22 cellular contexts compared by ENCODE assay signal in the genomic region with DNA sequence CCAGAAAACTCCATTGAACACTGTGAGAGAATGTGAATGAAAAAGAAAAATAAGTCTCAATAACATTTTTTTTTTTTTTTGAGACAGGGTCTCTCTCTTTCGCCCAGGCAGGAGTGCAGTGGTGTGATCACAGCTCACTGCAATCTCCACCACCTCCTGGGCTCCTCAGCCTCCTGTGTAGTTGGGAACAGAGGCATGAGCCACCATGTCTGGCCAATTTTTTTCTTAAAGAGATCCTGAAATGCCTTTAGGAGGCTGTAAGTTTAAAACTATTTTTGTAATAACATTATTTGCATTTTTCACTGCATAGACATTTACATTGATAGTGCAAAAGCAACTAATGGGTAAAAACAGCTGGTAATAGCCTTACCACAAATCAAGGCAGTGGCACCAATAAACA. TPM values are rescaled to one million over a fixed set of nuclear protein-coding genes. Genes with fewer than 3 reads are reported as not detected.
DNase-seq lines count a peak whose midpoint lies in the region; ATAC-seq and TF ChIP-seq lines count a peak whose summit lies in the region.
"Had no signal": no experiment of that assay in that cellular context is flagged by ENCODE, and none has a peak within 500 bp of the region (broad histone marks: within the 10 kb centered on the region; RNA-seq: fewer than 3 reads in every experiment).

No MANE protein-coding gene starts in this region.

- H3K27me3 Mint-ChIP-seq in chondrocyte (ENCODE audit: low read depth) = no peaks in the 10 kb centered on the region
- H3K27me3 Mint-ChIP-seq in immature natural killer cell (ENCODE audit: low read depth in 3 of 3) = no peaks in the 10 kb centered on the region
- H3K27me3 Mint-ChIP-seq: CD4-positive, alpha-beta memory T cell; CD4-positive, CD25-positive, alpha-beta regulatory T cell; CD8-positive, alpha-beta memory T cell had no signal

- H3K27ac Mint-ChIP-seq in chondrocyte (ENCODE audit: unreplicated experiment) = peak overlapping the region; percentile 61
- H3K27ac Mint-ChIP-seq in immature natural killer cell = no peak overlapping the region
- H3K27ac Mint-ChIP-seq: CD14-positive monocyte; CD4-positive, alpha-beta memory T cell; CD4-positive, CD25-positive, alpha-beta regulatory T cell; CD8-positive, alpha-beta memory T cell had no signal

- peak overlapping the region; percentile 83; the same call in 1 of the 2 replicates for H2BK20ac ChIP-seq in IMR-90 (ENCODE audit: low read depth, low read length)

- 0 out of 2 replicates have a peak overlapping the region, but pooled peaks have one; percentile 35 for H3K56ac ChIP-seq in IMR-90 (ENCODE audit: extremely low read depth, insufficient read depth, low read length)

- TF ChIP-seq RAD21 in IMR-90 (IDR thresholded peaks at IDR 0.05; ENCODE audit: low read length) = 0 out of 2 replicates have a peak, but pooled peaks have one; percentile 4

- H3K36me3 Mint-ChIP-seq in chondrocyte (ENCODE audit: low read depth) = peaks cover 6% of the 10 kb centered on the region
- H3K36me3 Mint-ChIP-seq in immature natural killer cell = peaks cover 5 to 28% (median 11%) of the 10 kb centered on the region in 3 donors

- peak overlapping the region; percentile 6; the same call in 1 of the 2 replicates for H2AK5ac ChIP-seq in IMR-90 (ENCODE audit: low read depth, low read length)

- peaks cover 2% of the 10 kb centered on the region; the same call in 1 of the 2 replicates for H3K36me3 ChIP-seq in IMR-90 (ENCODE audit: control insufficient read depth, insufficient read depth, low read length)

- peaks cover 5 to 22% of the 10 kb centered on the region in 2 experiments; a peak in 3 of 4 replicates for H3K79me1 ChIP-seq in IMR-90 (ENCODE audit: low read depth in 1 of 2, low read length in 2 of 2)

- H3K4me1 ChIP-seq in IMR-90 (ENCODE audit: control insufficient read depth, insufficient read depth, low read length) = peaks cover 4% of the 10 kb centered on the region; the same call in 1 of the 2 replicates
- H3K4me1 ChIP-seq: A549, BE2C, BLaER1 had no signal

- peak overlapping the region; percentile 44; the same call in 1 of the 2 replicates for H3K23ac ChIP-seq in IMR-90 (ENCODE audit: low read depth, low read length)

- TF ChIP-seq CTCF in AG04449 (IDR thresholded peaks at IDR 0.05; ENCODE audit: insufficient read depth, low read length, missing control alignments) = no peak
- no peak for TF ChIP-seq CTCF in IMR-90 (conservative IDR thresholded peaks at IDR 0.05; ENCODE audit: low read depth, low read length)
- no peak for TF ChIP-seq CTCF in chondrocyte (IDR thresholded peaks at IDR 0.05)

- no peak overlapping the region for H3K9ac ChIP-seq in IMR-90 (ENCODE audit: low read depth, low read length)
- H3K9ac ChIP-seq: BLaER1 had no signal

- peaks cover 9% of the 10 kb centered on the region for H3K4me1 Mint-ChIP-seq in chondrocyte (ENCODE audit: low read depth)
- no peaks in the 10 kb centered on the region for H3K4me1 Mint-ChIP-seq in immature natural killer cell
- H3K4me1 Mint-ChIP-seq: CD14-positive monocyte had no signal

- no peaks in the 10 kb centered on the region for H3K9me1 ChIP-seq in IMR-90 (ENCODE audit: insufficient read depth, low read length)

- H3K27ac ChIP-seq in IMR-90 (ENCODE audit: insufficient read depth, low read length) = peak overlapping the region; percentile 51
- H3K27ac ChIP-seq: 22Rv1, A549, BLaER1 had no signal

- no peak overlapping the region for H2AFZ ChIP-seq in IMR-90 (replicated peaks; ENCODE audit: low read length, poor library complexity)

- BruUV-seq in IMR-90 (replicated peaks; lab: Mats Ljungman, UMichigan) = no TSS peak

- no peak overlapping the region; the same call in 1 of the 2 replicates for H3K4me2 ChIP-seq in IMR-90 (ENCODE audit: low read depth, low read length)
- H3K4me2 ChIP-seq: A549, BLaER1 had no signal

- DNase-seq in AG04449 (ENCODE audit: low read depth, low spot score) = peak; percentile 31
- peak; percentile 15 for DNase-seq in IMR-90
- DNase-seq in chondrocyte (ENCODE audit: low spot score) = no peak
- no peak for DNase-seq in dermis blood vessel endothelial cell
- DNase-seq in immature natural killer cell = no peak
- DNase-seq: BE2C; C1 segment of cervical spinal cord; CD4-positive, alpha-beta memory T cell; CD4-positive, CD25-positive, alpha-beta regulatory T cell; CD8-positive, alpha-beta memory T cell; COR-L47; DMS 273 treated with DMSO at 0.1 percent for 48 hours; DMS153; DMS53; DMS79; DND-41; GF-D8 had no signal

- peak overlapping the region; percentile 3 for H4K5ac ChIP-seq in IMR-90 (ENCODE audit: low read depth, low read length)

- peak overlapping the region; percentile 34; the same call in 1 of the 2 replicates for H3K14ac ChIP-seq in IMR-90 (replicated peaks; ENCODE audit: low read depth, low read length)

- dilution Hi-C loops in IMR-90 (cut with HindIII; ENCODE audit: low sequenced_read_pairs, unreplicated experiment) = no loop called here

- peak overlapping the region; percentile 76 for H2BK5ac ChIP-seq in IMR-90 (ENCODE audit: low read depth, low read length, poor library complexity, severe bottlenecking)

- intact Hi-C loops in IMR-90 (cut with micrococcal nuclease) = loop anchor here (2.0 to 10.0 kb wide), 3 partner anchors 287 to 819 kb away; a partner anchor contains a TSS

- H3K27me3 ChIP-seq in IMR-90 (ENCODE audit: control insufficient read depth, insufficient read depth, low read length) = no peaks in the 10 kb centered on the region
- H3K27me3 ChIP-seq: BE2C, BLaER1 had no signal

- peak overlapping the region; percentile 92 for H2BK120ac ChIP-seq in IMR-90 (ENCODE audit: low read depth, low read length)

- H3K18ac ChIP-seq in IMR-90 (ENCODE audit: low read depth, low read length) = peak overlapping the region; percentile 5; the same call in 1 of the 2 replicates

- no peaks in the 10 kb centered on the region for H3K9me3 Mint-ChIP-seq in chondrocyte (ENCODE audit: low read depth)
- H3K9me3 Mint-ChIP-seq in immature natural killer cell = no peaks in the 10 kb centered on the region
- H3K9me3 Mint-ChIP-seq: CD14-positive monocyte; CD4-positive, alpha-beta memory T cell; CD4-positive, CD25-positive, alpha-beta regulatory T cell; CD8-positive, alpha-beta memory T cell had no signal

- POLR2A ChIA-PET in AG04449 (lab: Yijun Ruan, JAX) (no interaction called here), IMR-90 (lab: Charles Lee; ENCODE audit: unreplicated experiment) (no interaction called here)

- peak overlapping the region; percentile 85 for H3K4ac ChIP-seq in IMR-90 (ENCODE audit: low read depth, low read length)

- peak overlapping the region in 1 of 2 experiments; percentile 55; a peak in 2 of 4 replicates for H4K8ac ChIP-seq in IMR-90 (ENCODE audit: low read depth in 2 of 2, low read length in 2 of 2)

- CTCF ChIA-PET in AG04449 (lab: Yijun Ruan, JAX) = interaction anchor here (1.2 to 7.9 kb wide), 10 partner anchors 10 to 384 kb away, joined by 4 to 161 read pairs (median 41); no protein-coding TSS in a partner anchor
- CTCF ChIA-PET in IMR-90 (lab: Yijun Ruan, JAX) = interaction anchor here (1.2 to 1.6 kb wide), 4 partner anchors 79 to 359 kb away, joined by 3 to 5 read pairs (median 4); no protein-coding TSS in a partner anchor

- H3K9me3 ChIP-seq in IMR-90 (ENCODE audit: control insufficient read depth, insufficient read depth, low read length) = no peaks in the 10 kb centered on the region
- H3K9me3 ChIP-seq: A549, BE2C, BLaER1 had no signal

- H4K91ac ChIP-seq in IMR-90 (ENCODE audit: insufficient read depth, low read depth, low read length) = peak overlapping the region; percentile 70

- in situ Hi-C loops in IMR-90 (cut with MboI; ENCODE audit: low sequenced_read_pairs) = loop anchor here (25.0 kb wide), 1 partner anchor 132 kb away; no protein-coding TSS in a partner anchor

- ATAC-seq in IMR-90 (ENCODE audit: low read depth) = peak; percentile 63
- ATAC-seq in HG02763 (IDR thresholded peaks at IDR 0.05; ENCODE audit: unreplicated experiment) = no peak
- ATAC-seq: A549 had no signal

- H3K4me3 ChIP-seq in AG04449 (ENCODE audit: low read depth, low read length) (no peak overlapping the region), IMR-90 (ENCODE audit: insufficient read depth, low read depth, low read length) (no peak overlapping the region)
- H3K4me3 ChIP-seq: A549, BLaER1 had no signal

- TF ChIP-seq POLR2A in IMR-90 (IDR thresholded peaks at IDR 0.05; ENCODE audit: low read depth, low read length) = no peak

- no peak overlapping the region for H2AK9ac ChIP-seq in IMR-90 (replicated peaks; ENCODE audit: low read depth, low read length, poor library complexity)

- peak overlapping the region; percentile 27; the same call in 1 of the 3 replicates for H2BK15ac ChIP-seq in IMR-90 (ENCODE audit: low read depth, low read length)

- no peak overlapping the region for H3K4me3 Mint-ChIP-seq in chondrocyte (ENCODE audit: unreplicated experiment)
- H3K4me3 Mint-ChIP-seq in immature natural killer cell = no peak overlapping the region
- H3K4me3 Mint-ChIP-seq: CD14-positive monocyte; CD4-positive, alpha-beta memory T cell; CD4-positive, CD25-positive, alpha-beta regulatory T cell; CD8-positive, alpha-beta memory T cell had no signal

- no peaks in the 10 kb centered on the region for H4K20me1 ChIP-seq in IMR-90 (ENCODE audit: insufficient read depth, low read length)
- H4K20me1 ChIP-seq: BLaER1 had no signal

- WGBS in IMR-90 (ENCODE audit: extremely low coverage in 2 of 2, insufficient read length in 1 of 2), 2 experiments = no CpG with 5 or more reads among the region's 1 CpG

TF ChIP-seq in IMR-90, 13 proteins besides CTCF, POLR2A, EP300 and RAD21 (continues in another document):
- TF ChIP-seq RFX5 (IDR thresholded peaks at IDR 0.05; ENCODE audit: low read depth, low read length) = no peak

RNA-seq across cellular contexts. Expression of a gene that starts 35.3 kb away (rescaled TPM):
- total RNA-seq in IMR-90 (2012; rRNA removed) = 26.7 and 27.1 TPM in 2 replicates
- polyA plus RNA-seq in IMR-90 (2012; rRNA removed) = 5.4 and 6.0 TPM in 2 replicates
- 1.0 and 1.3 TPM in 2 replicates for polyA plus RNA-seq in IMR-90 (2012; cell fraction: cytosol; rRNA removed)
- 0.49 and 4.0 TPM in 2 replicates for polyA plus RNA-seq in IMR-90 (2012; cell fraction: nucleus; rRNA removed; ENCODE audit: low replicate concordance)
- total RNA-seq in chondrocyte = 22.7 to 25.7 TPM (median 22.7 TPM) in 3 replicates
- total RNA-seq in dermis blood vessel endothelial cell = 19.9 and 26.1 TPM in 2 replicates
- polyA plus RNA-seq in immature natural killer cell = 10 to 100 TPM in 2 of 3 donors, 1 to 10 TPM in 1; 4.5 to 16.4 (median 10.6) TPM

RNA-seq across cellular contexts. Expression of a gene that starts 35.5 kb away (rescaled TPM):
- total RNA-seq in IMR-90 (2012; rRNA removed) (74.7 and 88.5 TPM in 2 replicates), chondrocyte (17.3 to 23.5 TPM (median 19.7 TPM) in 3 replicates), dermis blood vessel endothelial cell (25.5 and 29.9 TPM in 2 replicates)
- polyA plus RNA-seq in IMR-90 (2012; rRNA removed) (15.3 and 16.7 TPM in 2 replicates), immature natural killer cell (10 to 100 TPM; 11.8 to 20.1 (median 17.0) TPM)
- polyA plus RNA-seq in IMR-90 (2012; cell fraction: cytosol; rRNA removed) = 3.8 and 9.3 TPM in 2 replicates
- polyA plus RNA-seq in IMR-90 (2012; cell fraction: nucleus; rRNA removed; ENCODE audit: low replicate concordance) = 2.4 and 12.0 TPM in 2 replicates

Comparison
In these comparisons a context has a peak if more than half of its experiments do, and no peak if none do; other contexts are left out.
1. DNase-seq: peak in AG04449 (single experiment) and IMR-90 (single experiment); none in chondrocyte (single experiment), dermis blood vessel endothelial cell (single experiment) and immature natural killer cell (0 of 3).